ENCODE assay signal across 14 cellular contexts in genomic region chr2:237766334-237766733, GRCh38. TPM values are rescaled to one million over a fixed set of nuclear protein-coding genes. Genes with fewer than 3 reads are reported as not detected.
DNase-seq lines count a peak whose midpoint lies in the region; ATAC-seq and TF ChIP-seq lines count a peak whose summit lies in the region.
"Had no signal": no experiment of that assay in that cellular context is flagged by ENCODE, and none has a peak within 500 bp of the region (broad histone marks: within the 10 kb centered on the region; RNA-seq: fewer than 3 reads in every experiment).

No MANE protein-coding gene starts in this region.

- no peak for DNase-seq in cardiac muscle cell (ENCODE audit: low read depth in 1 of 2, low spot score in 1 of 2)
- no peak for DNase-seq in cardiac septum (ENCODE audit: low spot score)
- DNase-seq in chondrocyte (ENCODE audit: low spot score) = no peak
- DNase-seq in left lung = no peak
- peak in 1 of 2 donors; percentile 69 for DNase-seq in aorta
- DNase-seq in activated CD8-positive, alpha-beta memory T cell treated with anti-CD3 and anti-CD28 coated beads for 24 hours = no peak
- DNase-seq in activated CD4-positive, alpha-beta T cell treated with anti-CD3 and anti-CD28 coated beads, Interleukin-2, amount 50 U/mL, for 48 hours = no peak
- no peak for DNase-seq in NCI-H748 (lab: John Stamatoyannopoulos, UW; ENCODE audit: unreplicated experiment)
- DNase-seq: activated CD4-positive, alpha-beta T cell treated with anti-CD3 and anti-CD28 coated beads, Interleukin-2, amount 50 U/mL, for 4 hours; kidney; NCI-H82; stimulated activated CD4-positive, alpha-beta T cell treated with anti-CD3 and anti-CD28 coated beads, Interleukin-2, amount 100 ng/mL, for 48 hours; uterus had no signal

- no peak overlapping the region for H3K4me3 Mint-ChIP-seq in chondrocyte (ENCODE audit: unreplicated experiment)
- H3K4me3 Mint-ChIP-seq: T-helper 2 cell treated with Interferon-gamma antibody and Interleukin-4, amounts not matched to agents 5 μg/mL and 100 μg/mL, for 36 hours had no signal

- peaks cover 13% of the 10 kb centered on the region for H3K4me1 Mint-ChIP-seq in chondrocyte (ENCODE audit: low read depth)

- H3K27me3 ChIP-seq in cardiac muscle cell (no peaks in the 10 kb centered on the region), left lung (no peaks in the 10 kb centered on the region), aorta (ENCODE audit: control insufficient read depth in 1 of 2, insufficient read depth in 2 of 2, low read length in 1 of 2) (no peaks in the 10 kb centered on the region)
- H3K27me3 ChIP-seq: uterus had no signal

- H3K4me3 ChIP-seq in cardiac muscle cell (no peak overlapping the region), left lung (no peak overlapping the region), aorta (ENCODE audit: low read length in 2 of 2) (no peak overlapping the region)
- H3K4me3 ChIP-seq: uterus had no signal

- peaks cover 7% of the 10 kb centered on the region for H3K4me1 ChIP-seq in cardiac muscle cell (ENCODE audit: low read depth)
- H3K4me1 ChIP-seq in left lung = no peaks in the 10 kb centered on the region
- H3K4me1 ChIP-seq in aorta (ENCODE audit: control insufficient read depth in 1 of 2, insufficient read depth in 2 of 2, low read length in 2 of 2) = peaks cover 0 to 7% of the 10 kb centered on the region in 2 donors
- H3K4me1 ChIP-seq: uterus had no signal

- peak overlapping the region; percentile 95 for H3K27ac Mint-ChIP-seq in chondrocyte (ENCODE audit: unreplicated experiment)
- H3K27ac Mint-ChIP-seq: T-helper 2 cell treated with Interferon-gamma antibody and Interleukin-4, amounts not matched to agents 5 μg/mL and 100 μg/mL, for 36 hours had no signal

- H3K36me3 Mint-ChIP-seq in chondrocyte (ENCODE audit: low read depth) = peaks cover 33% of the 10 kb centered on the region

- H3K9me3 ChIP-seq in cardiac muscle cell (ENCODE audit: low read depth) (no peaks in the 10 kb centered on the region), left lung (no peaks in the 10 kb centered on the region), aorta (ENCODE audit: control insufficient read depth, low read length) (no peaks in the 10 kb centered on the region)
- H3K9me3 ChIP-seq: uterus had no signal

- ATAC-seq in left lung (peak; percentile 47), aorta (ENCODE audit: low FRiP score) (no peak)

- no peaks in the 10 kb centered on the region for H3K27me3 Mint-ChIP-seq in chondrocyte (ENCODE audit: low read depth)

- H3K36me3 ChIP-seq in cardiac muscle cell (peaks cover 16% of the 10 kb centered on the region), left lung (peaks cover 0 to 93% of the 10 kb centered on the region in 2 donors), aorta (ENCODE audit: control insufficient read depth in 1 of 2, insufficient read depth in 2 of 2, low read length in 1 of 2) (peaks cover 0 to 8% of the 10 kb centered on the region in 2 donors)
- H3K36me3 ChIP-seq: uterus had no signal

- TF ChIP-seq CTCF in cardiac muscle cell (IDR thresholded peaks at IDR 0.05; ENCODE audit: low read depth, low read length) = no peak
- no peak for TF ChIP-seq CTCF in chondrocyte (IDR thresholded peaks at IDR 0.05)
- TF ChIP-seq CTCF in left lung (IDR thresholded peaks at IDR 0.05) = no peak

- intact Hi-C loops in cardiac septum (cut with DNase I) (no loop called here), left lung (cut with DNase I) (no loop called here), aorta (cut with DNase I) (no loop called here)

- 6 to 10% methylated on average over 2 of the region's 2 CpGs for WGBS in aorta, 2 donors

- H3K9me3 Mint-ChIP-seq in chondrocyte (ENCODE audit: low read depth) = no peaks in the 10 kb centered on the region
- H3K9me3 Mint-ChIP-seq: T-helper 2 cell treated with Interferon-gamma antibody and Interleukin-4, amounts not matched to agents 5 μg/mL and 100 μg/mL, for 36 hours had no signal

- H3K27ac ChIP-seq in cardiac muscle cell = peak overlapping the region; percentile 66
- H3K27ac ChIP-seq in left lung = no peak overlapping the region
- peak overlapping the region; percentile 36 to 93 for H3K27ac ChIP-seq in aorta (ENCODE audit: low read depth in 1 of 2, low read length in 2 of 2)
- H3K27ac ChIP-seq: uterus had no signal

RNA-seq across cellular contexts. Expression of gene RBM44, which starts 32.2 kb away (rescaled TPM):
- total RNA-seq in cardiac muscle cell (0.51 and 0.67 TPM in 2 replicates), cardiac septum (0.81 TPM), chondrocyte (0.48 to 0.54 TPM (median 0.50 TPM) in 3 replicates), left lung (1 to 10 TPM in 1 of 2 donors, under 1 TPM in 1; 0.41 to 1.0 TPM), aorta (1 to 10 TPM; 2.5 to 3.2 TPM)
- polyA plus RNA-seq in cardiac muscle cell (0.15 and 0.46 TPM in 2 replicates), aorta (1 to 10 TPM in 1 of 2 donors, not detected in 1; 1.4 TPM)

Comparison
In these comparisons a context has a peak if more than half of its experiments do, and no peak if none do; other contexts are left out.
1. H3K27ac ChIP-seq: peak in cardiac muscle cell (single experiment) and aorta (2 of 2); none in left lung (0 of 2).